20 cellular contexts compared by ENCODE assay signal in the genomic region with DNA sequence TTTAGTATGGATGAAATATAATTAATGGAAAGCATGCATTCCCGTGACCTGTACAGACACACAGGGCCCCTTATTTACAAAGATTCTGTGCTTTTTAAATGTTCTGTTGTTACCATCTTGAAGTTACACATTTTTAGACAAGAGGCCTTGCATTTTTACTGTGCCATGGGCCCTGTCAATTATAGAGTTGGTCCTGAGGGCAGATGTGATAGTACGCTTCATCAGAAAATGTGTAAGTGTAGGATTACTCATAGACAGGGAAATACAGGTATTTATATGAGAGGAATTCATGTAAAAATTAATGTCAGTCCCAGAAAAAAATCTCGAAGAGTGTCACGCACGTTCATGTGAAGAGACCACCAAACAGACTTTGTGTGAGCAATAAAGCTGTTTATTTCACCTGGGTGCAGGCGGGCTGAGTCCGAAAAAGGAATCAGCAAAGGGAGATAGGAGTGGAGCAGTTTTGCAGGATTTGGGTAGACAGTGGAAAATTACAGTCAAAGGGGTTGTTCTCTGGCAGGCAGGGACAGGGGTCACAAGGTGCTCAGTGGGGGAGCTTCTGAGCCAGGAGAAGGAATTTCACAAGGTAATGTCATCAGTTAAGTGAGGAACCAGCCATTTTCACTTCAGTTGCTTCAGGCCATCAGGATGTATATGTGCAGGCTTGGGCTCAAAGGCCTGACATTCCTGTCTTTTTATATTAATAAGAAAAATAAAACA.
"Had no signal": no experiment of that assay in that cellular context is flagged by ENCODE, and none has a peak within 500 bp of the region (broad histone marks: within the 10 kb centered on the region; RNA-seq: fewer than 3 reads in every experiment).

No MANE protein-coding gene starts in this region.

- ATAC-seq: gastroesophageal sphincter; heart right ventricle; naive thymus-derived CD8-positive, alpha-beta T cell had no signal

- H3K4me3 ChIP-seq: gastroesophageal sphincter, heart right ventricle, left ventricle myocardium inferior, tibial nerve, vagina had no signal

- H3K9me3 ChIP-seq: gastroesophageal sphincter, heart right ventricle, left ventricle myocardium inferior, neutrophil, tibial nerve, vagina had no signal

- H3K4me1 ChIP-seq: gastroesophageal sphincter, parathyroid adenoma, tibial nerve had no signal

- H3K9ac ChIP-seq: parathyroid adenoma had no signal

- H3K79me2 ChIP-seq: parathyroid adenoma had no signal

- H3K27me3 ChIP-seq: gastroesophageal sphincter, heart right ventricle, neutrophil, tibial nerve, vagina had no signal

- DNase-seq: activated B cell treated with CpG ODN at 0.5 μM for 24 hours; activated CD4-positive, alpha-beta T cell treated with anti-CD3 and anti-CD28 coated beads, Interleukin-2, amount 50 U/mL, for 1 hour; activated naive CD4-positive, alpha-beta T cell; activated naive CD8-positive, alpha-beta T cell treated with anti-CD3 and anti-CD28 coated beads, Interleukin-2, amount 10 ng/mL, durations not matched to agents 7 days and 5 days; anterior cingulate cortex; cerebellar nuclear complex; effector memory CD4-positive, alpha-beta T cell; heart right ventricle; left ventricle myocardium inferior; naive thymus-derived CD8-positive, alpha-beta T cell; stimulated activated CD4-positive, alpha-beta T cell treated with anti-CD3 and anti-CD28 coated beads, Interleukin-15, amount 100 ng/mL, for 24 hours; stimulated activated CD4-positive, alpha-beta T cell treated with anti-CD3 and anti-CD28 coated beads, Interleukin-4, amount 100 ng/mL, for 24 hours; stimulated activated naive CD4-positive, alpha-beta T cell treated with Interleukin-2 at 50 U/mL for 16 hours; substantia nigra; T-helper 2 cell had no signal

- H3K36me3 ChIP-seq: gastroesophageal sphincter, heart right ventricle, left ventricle myocardium inferior, neutrophil, tibial nerve, vagina had no signal

- H3K27ac ChIP-seq: gastroesophageal sphincter, heart right ventricle, left ventricle myocardium inferior, neutrophil, parathyroid adenoma, tibial nerve had no signal

- H2AFZ ChIP-seq: parathyroid adenoma had no signal
